In genomic region chr1:92881391-92881790, GRCh38 we compare ENCODE assay signal across 21 cellular contexts.
"Had no signal": no experiment of that assay in that cellular context is flagged by ENCODE, and none has a peak within 500 bp of the region (broad histone marks: within the 10 kb centered on the region; RNA-seq: fewer than 3 reads in every experiment).

No MANE protein-coding gene starts in this region.

- H3K27ac Mint-ChIP-seq: memory B cell, mesothelial cell of epicardium, nephron progenitor cell had no signal

- H3K36me3 Mint-ChIP-seq: mesothelial cell of epicardium had no signal

- H3K4me3 ChIP-seq: colonic mucosa, esophagus squamous epithelium, gastroesophageal sphincter, left ventricle myocardium inferior, lower lobe of right lung, right atrium auricular region, testis, tibial nerve, upper lobe of right lung, vagina had no signal

- H3K9me3 Mint-ChIP-seq: memory B cell, mesothelial cell of epicardium, nephron progenitor cell had no signal

- H3K9me3 ChIP-seq: colonic mucosa, esophagus squamous epithelium, gastroesophageal sphincter, left ventricle myocardium inferior, lower lobe of right lung, neutrophil, right atrium auricular region, testis, tibial nerve, upper lobe of right lung, vagina had no signal

- H3K4me3 Mint-ChIP-seq: memory B cell, mesothelial cell of epicardium, nephron progenitor cell had no signal

- H3K36me3 ChIP-seq: colonic mucosa, esophagus squamous epithelium, gastroesophageal sphincter, left ventricle myocardium inferior, lower lobe of right lung, neutrophil, right atrium auricular region, tibial nerve, upper lobe of right lung, vagina had no signal

- H3K27me3 Mint-ChIP-seq: memory B cell had no signal

- DNase-seq: colonic mucosa; dermis blood vessel endothelial cell; esophagus squamous epithelium; kidney; left cardiac atrium; left ventricle myocardium inferior; lower lobe of right lung; nephron progenitor cell; posterior cingulate gyrus; small intestine; stimulated activated CD4-positive, alpha-beta T cell treated with anti-CD3 and anti-CD28 coated beads, Interleukin-2, amount 100 ng/mL, for 48 hours; stimulated activated naive CD4-positive, alpha-beta T cell treated with Interleukin-2 at 50 U/mL for 16 hours; testis; upper lobe of right lung had no signal

- ATAC-seq: gastroesophageal sphincter, left cardiac atrium, lower lobe of right lung, upper lobe of right lung had no signal

- H3K4me1 ChIP-seq: left ventricle myocardium inferior, right atrium auricular region, upper lobe of right lung, vagina had no signal

- H3K27me3 ChIP-seq: colonic mucosa, esophagus squamous epithelium, gastroesophageal sphincter, neutrophil, right atrium auricular region, testis, tibial nerve, upper lobe of right lung, vagina had no signal

- H3K4me1 Mint-ChIP-seq: nephron progenitor cell had no signal

- H3K27ac ChIP-seq: colonic mucosa, esophagus squamous epithelium, gastroesophageal sphincter, left ventricle myocardium inferior, lower lobe of right lung, neutrophil, right atrium auricular region, testis, tibial nerve, upper lobe of right lung, vagina had no signal
